Comparison of ENCODE assay signal across 1 cellular context in genomic region chr4:118398226-118399090, GRCh38.
TF ChIP-seq lines count a peak whose summit lies in the region.

No MANE protein-coding gene starts in this region.

TF ChIP-seq in SK-N-SH treated with all-trans-retinoic acid at 6 μM for 48 hours, 23 proteins besides CTCF, POLR2A, EP300 and RAD21:
- TF ChIP-seq TSHZ2 (CRISPR knock-in tag; IDR thresholded peaks at IDR 0.05) (no peak), ZNF70 (CRISPR knock-in tag; IDR thresholded peaks at IDR 0.05) (no peak), TOX (CRISPR knock-in tag; IDR thresholded peaks at IDR 0.05; ENCODE audit: borderline replicate concordance) (no peak), RARB (CRISPR knock-in tag; IDR thresholded peaks at IDR 0.05) (no peak), PPARA (CRISPR knock-in tag; IDR thresholded peaks at IDR 0.05; ENCODE audit: borderline replicate concordance) (no peak), ZNF8 (CRISPR knock-in tag; IDR thresholded peaks at IDR 0.05) (no peak), BACH2 (CRISPR knock-in tag; IDR thresholded peaks at IDR 0.05; ENCODE audit: borderline replicate concordance) (no peak), OSR1 (CRISPR knock-in tag; IDR thresholded peaks at IDR 0.05) (no peak), CSDC2 (CRISPR knock-in tag; IDR thresholded peaks at IDR 0.05) (no peak)
- TF ChIP-seq, protein P1, sequence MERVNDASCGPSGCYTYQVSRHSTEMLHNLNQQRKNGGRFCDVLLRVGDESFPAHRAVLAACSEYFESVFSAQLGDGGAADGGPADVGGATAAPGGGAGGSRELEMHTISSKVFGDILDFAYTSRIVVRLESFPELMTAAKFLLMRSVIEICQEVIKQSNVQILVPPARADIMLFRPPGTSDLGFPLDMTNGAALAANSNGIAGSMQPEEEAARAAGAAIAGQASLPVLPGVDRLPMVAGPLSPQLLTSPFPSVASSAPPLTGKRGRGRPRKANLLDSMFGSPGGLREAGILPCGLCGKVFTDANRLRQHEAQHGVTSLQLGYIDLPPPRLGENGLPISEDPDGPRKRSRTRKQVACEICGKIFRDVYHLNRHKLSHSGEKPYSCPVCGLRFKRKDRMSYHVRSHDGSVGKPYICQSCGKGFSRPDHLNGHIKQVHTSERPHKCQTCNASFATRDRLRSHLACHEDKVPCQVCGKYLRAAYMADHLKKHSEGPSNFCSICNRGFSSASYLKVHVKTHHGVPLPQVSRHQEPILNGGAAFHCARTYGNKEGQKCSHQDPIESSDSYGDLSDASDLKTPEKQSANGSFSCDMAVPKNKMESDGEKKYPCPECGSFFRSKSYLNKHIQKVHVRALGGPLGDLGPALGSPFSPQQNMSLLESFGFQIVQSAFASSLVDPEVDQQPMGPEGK (CRISPR knock-in tag; IDR thresholded peaks at IDR 0.05; ENCODE audit: borderline replicate concordance), result no peak
